Comparison of ENCODE assay signal across 9 cellular contexts in the genomic region with DNA sequence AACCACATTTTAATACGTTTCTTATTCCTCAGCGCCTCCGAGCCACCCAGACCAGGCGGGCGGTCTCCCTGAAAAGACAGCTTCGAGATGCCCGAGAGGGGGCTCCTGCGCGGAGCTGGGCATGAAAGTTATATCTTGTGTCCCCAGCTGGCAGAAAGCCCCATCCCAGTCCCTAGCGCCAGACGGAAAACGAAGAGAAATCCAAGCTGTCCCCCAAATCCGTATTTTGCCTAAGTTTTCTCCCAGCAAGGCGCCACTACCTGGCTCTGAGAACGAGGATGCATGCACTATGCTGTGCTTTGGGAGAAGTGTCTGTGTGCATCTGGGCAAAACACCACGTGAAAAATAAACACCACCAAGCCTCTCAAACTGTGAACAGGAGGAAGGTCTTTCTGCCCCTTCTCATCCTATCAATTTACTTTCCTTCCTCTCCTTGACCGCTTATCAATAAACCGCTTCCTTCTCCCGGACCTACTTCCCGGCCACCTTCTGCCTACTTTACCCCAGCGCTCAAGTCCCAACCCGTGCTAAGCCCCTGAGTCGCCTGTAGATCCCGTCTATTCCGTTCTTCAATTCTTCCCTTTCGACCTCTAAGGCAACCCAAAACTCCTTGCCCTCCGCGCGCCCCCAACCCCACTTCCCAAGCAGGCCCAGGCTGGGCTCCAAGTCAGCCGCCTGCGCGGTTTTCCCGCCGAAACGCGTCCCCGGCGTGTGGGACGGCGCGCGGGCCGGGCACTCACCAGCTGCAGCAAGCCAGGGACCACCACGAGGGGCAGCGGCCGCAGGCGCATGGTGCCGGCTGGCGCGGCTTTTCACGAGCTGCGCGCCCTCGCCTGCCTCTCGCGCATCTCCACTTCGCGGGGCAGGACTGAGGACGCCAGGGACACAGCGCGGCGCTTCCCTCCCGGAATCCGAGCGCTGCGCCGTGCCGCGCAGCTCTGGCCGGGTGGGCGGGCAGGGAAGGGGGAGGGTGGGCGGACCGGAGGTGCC. TPM values are rescaled to one million over a fixed set of nuclear protein-coding genes. Genes with fewer than 3 reads are reported as not detected.
DNase-seq lines count a peak whose midpoint lies in the region; ATAC-seq and TF ChIP-seq lines count a peak whose summit lies in the region.
"Had no signal": no experiment of that assay in that cellular context is flagged by ENCODE, and none has a peak within 500 bp of the region (broad histone marks: within the 10 kb centered on the region; RNA-seq: fewer than 3 reads in every experiment).

A gene (minus strand): TSS at position 940 of the 990 bp plus-strand sequence. CDS start 149 bp downstream, at position 791.

- H3K9ac ChIP-seq in subcutaneous abdominal adipose tissue (ENCODE audit: low read length in 5 of 5) = no peak within 1 kb of the TSS

- no peak within 1 kb of the TSS for H3K27ac ChIP-seq in body of pancreas
- H3K27ac ChIP-seq in subcutaneous abdominal adipose tissue (ENCODE audit: low read depth, low read length) = no peak within 1 kb of the TSS
- no peak within 1 kb of the TSS for H3K27ac ChIP-seq in CD4-positive, alpha-beta T cell (ENCODE audit: low read depth, low read length)
- H3K27ac ChIP-seq: SJCRH30 had no signal

- no peak for TF ChIP-seq CTCF in body of pancreas (IDR thresholded peaks at IDR 0.05)
- TF ChIP-seq CTCF in CD4-positive, alpha-beta T cell (IDR thresholded peaks at IDR 0.05) = no peak

- H3K9me3 Mint-ChIP-seq in CD4-positive, alpha-beta T cell = no peaks in the 10 kb centered on the region

- no peaks in the 10 kb centered on the region for H3K36me3 Mint-ChIP-seq in CD4-positive, alpha-beta T cell (ENCODE audit: low read depth)

- 1 to 6% methylated on average over 40 to 64 of the region's 73 CpGs for WGBS in body of pancreas, 2 donors

- H3K27me3 ChIP-seq in body of pancreas (peaks cover 0 to 15% of the 10 kb centered on the region in 2 donors), subcutaneous abdominal adipose tissue (ENCODE audit: control insufficient read depth in 5 of 5, insufficient read depth in 4 of 5, low read length in 5 of 5) (peaks cover 17 to 35% (median 23%) of the 10 kb centered on the region in 5 donors)
- H3K27me3 ChIP-seq in CD4-positive, alpha-beta T cell (ENCODE audit: control insufficient read depth, insufficient read depth, low read length) = peaks cover 36% of the 10 kb centered on the region
- H3K27me3 ChIP-seq: SJCRH30 had no signal

- H3K9me3 ChIP-seq in body of pancreas (no peaks in the 10 kb centered on the region), subcutaneous abdominal adipose tissue (ENCODE audit: control insufficient read depth in 5 of 5, low read length in 5 of 5) (no peaks in the 10 kb centered on the region)
- no peaks in the 10 kb centered on the region for H3K9me3 ChIP-seq in CD4-positive, alpha-beta T cell (ENCODE audit: control insufficient read depth, low read length)
- H3K9me3 ChIP-seq: SJCRH30 had no signal

- H3K4me1 ChIP-seq in body of pancreas = peaks cover 16% of the 10 kb centered on the region
- peaks cover 0 to 18% (median 14%) of the 10 kb centered on the region in 5 donors for H3K4me1 ChIP-seq in subcutaneous abdominal adipose tissue (ENCODE audit: control insufficient read depth in 5 of 5, insufficient read depth in 5 of 5, low read length in 5 of 5)

- peaks cover 4% of the 10 kb centered on the region for H3K4me1 Mint-ChIP-seq in CD4-positive, alpha-beta T cell (ENCODE audit: low read depth)

- CTCF ChIA-PET in CD4-positive, alpha-beta T cell (lab: Charles Lee) = no interaction called here

- TF ChIP-seq POLR2A in body of pancreas (IDR thresholded peaks at IDR 0.05) = no peak

- H3K36me3 ChIP-seq in body of pancreas (replicated peaks in 1 of 2; ENCODE audit: insufficient read depth in 1 of 2, low read depth in 2 of 2) = no peaks in the 10 kb centered on the region
- no peaks in the 10 kb centered on the region for H3K36me3 ChIP-seq in subcutaneous abdominal adipose tissue (ENCODE audit: control insufficient read depth in 5 of 5, insufficient read depth in 5 of 5, low read length in 5 of 5)
- H3K36me3 ChIP-seq: SJCRH30 had no signal

- H3K4me3 ChIP-seq in body of pancreas (peak within 1 kb of the TSS in 1 of 2 donors; percentile 2), subcutaneous abdominal adipose tissue (ENCODE audit: low read depth in 1 of 5, low read length in 5 of 5) (peak within 1 kb of the TSS; percentile 7 to 64 (median 51))
- H3K4me3 ChIP-seq: SJCRH30 had no signal

- intact Hi-C loops in body of pancreas (cut with DNase I) = no loop called here
- intact Hi-C loops in CD4-positive, alpha-beta T cell (cut with DNase I, micrococcal nuclease) = no loop called here

- H3K4me3 Mint-ChIP-seq in CD4-positive, alpha-beta T cell = no peak within 1 kb of the TSS

- peaks cover 44% of the 10 kb centered on the region for H3K27me3 Mint-ChIP-seq in CD4-positive, alpha-beta T cell

- no peak within 1 kb of the TSS for H3K27ac Mint-ChIP-seq in CD4-positive, alpha-beta T cell

- peak; percentile 40 for ATAC-seq in body of pancreas
- no peak for ATAC-seq in CD4-positive, alpha-beta T cell (ENCODE audit: poor library complexity)

- peak; percentile 23 for DNase-seq in DMS153 treated with DMSO at 0.1 percent for 48 hours (lab: John Stamatoyannopoulos, UW; ENCODE audit: unreplicated experiment)
- DNase-seq in DMS153 (lab: John Stamatoyannopoulos, UW) = no peak
- no peak for DNase-seq in body of pancreas
- DNase-seq in left kidney (ENCODE audit: low read depth, low spot score) = peak; percentile 83
- DNase-seq in CD4-positive, alpha-beta T cell = no peak
- DNase-seq in pons (ENCODE audit: low spot score) = no peak
- DNase-seq in NCI-H2196 (lab: John Stamatoyannopoulos, UW; ENCODE audit: unreplicated experiment) = no peak
- DNase-seq: SJCRH30 had no signal

- POLR2A ChIA-PET in CD4-positive, alpha-beta T cell (lab: Charles Lee) = no interaction called here

RNA-seq across cellular contexts. Expression of the gene that starts here (rescaled TPM):
- total RNA-seq in body of pancreas = not detected
- not detected for total RNA-seq in CD4-positive, alpha-beta T cell
- total RNA-seq: SJCRH30 had no signal

Comparison
In these comparisons a context has a peak if more than half of its experiments do, and no peak if none do; other contexts are left out.
1. DNase-seq: peak in DMS153 treated with DMSO at 0.1 percent for 48 hours (single experiment) and left kidney (single experiment); none in DMS153 (single experiment), body of pancreas (0 of 4), CD4-positive, alpha-beta T cell (0 of 10), pons (single experiment) and NCI-H2196 (single experiment).
2. Peak in ATAC-seq in body of pancreas; RNA of the gene not detected or under 1 TPM.